1 cellular context compared by ENCODE assay signal in genomic region chr6:41704028-41704427, GRCh38.
A peak's percentile ranks its signal among the peaks of the same experiment; 100 is the strongest.
TF ChIP-seq lines count a peak whose summit lies in the region.

No MANE protein-coding gene starts in this region.

TF ChIP-seq in K562, 482 proteins besides CTCF, POLR2A, EP300 and RAD21:
- TF ChIP-seq CAMTA2 (CRISPR knock-in tag; conservative IDR thresholded peaks at IDR 0.05) (no peak), ATF1 (CRISPR knock-in tag; IDR thresholded peaks at IDR 0.05) (no peak), ATF1 (tag; IDR thresholded peaks at IDR 0.05) (peak; percentile 34), ZNF316 (IDR thresholded peaks at IDR 0.05) (no peak), ZSCAN29 (IDR thresholded peaks at IDR 0.05) (no peak)
TF ChIP-seq in K562: peak in this region for 1.
